12 cellular contexts compared by ENCODE assay signal in the genomic region with DNA sequence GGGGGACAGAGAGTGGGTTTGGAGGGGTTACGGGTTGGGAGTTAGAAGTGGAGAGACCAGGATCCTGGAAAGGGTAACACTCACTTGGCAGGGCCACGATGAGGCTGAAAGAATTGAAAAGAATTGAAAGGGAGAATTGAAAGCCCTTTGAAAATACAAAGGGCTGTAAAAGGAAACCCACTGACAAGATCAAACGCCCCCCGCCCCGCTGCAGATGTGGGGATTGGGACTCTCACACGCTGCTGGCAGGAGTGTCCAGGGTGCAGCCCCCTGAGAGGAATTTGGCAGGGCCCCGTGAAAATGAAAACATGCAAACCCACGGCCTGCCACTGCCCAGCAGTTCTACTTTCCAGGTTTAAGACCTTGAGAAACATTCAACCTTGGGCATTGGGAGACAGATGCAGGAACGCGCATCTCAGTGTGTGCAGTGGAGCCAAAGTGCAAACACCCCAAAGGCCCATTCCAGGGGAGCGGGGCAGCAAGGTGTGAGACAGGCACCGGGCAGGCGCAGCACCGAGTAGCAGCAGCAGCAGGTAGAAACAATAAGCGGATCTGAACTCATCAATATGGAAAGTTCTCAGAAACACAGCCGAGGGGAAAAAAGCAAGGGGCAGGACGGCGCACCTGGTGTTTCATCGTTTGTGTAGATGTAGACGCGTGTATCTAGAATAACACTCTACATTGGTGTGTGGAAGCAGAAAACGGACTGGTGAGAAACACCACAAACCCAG. TPM values are rescaled to one million over a fixed set of nuclear protein-coding genes. Genes with fewer than 3 reads are reported as not detected.
DNase-seq lines count a peak whose midpoint lies in the region; ATAC-seq and TF ChIP-seq lines count a peak whose summit lies in the region.
"Had no signal": no experiment of that assay in that cellular context is flagged by ENCODE, and none has a peak within 500 bp of the region (broad histone marks: within the 10 kb centered on the region; RNA-seq: fewer than 3 reads in every experiment).

No MANE protein-coding gene starts in this region.

- CTCF ChIA-PET in activated CD4-positive, alpha-beta memory T cell treated with anti-CD3 and anti-CD28 coated beads, Interleukin-2, amount 10 ng/mL, durations not matched to agents 7 days and 5 days (lab: Charles Lee): interaction anchor here (0.6 to 1.9 kb wide), 3 partner anchors 8 to 56 kb away, joined by 4 to 14 read pairs (median 4); no protein-coding TSS in a partner anchor

- 79% methylated on average over 22 of the region's 22 CpGs for WGBS in liver

- H3K36me3 ChIP-seq in liver (ENCODE audit: control insufficient read depth in 4 of 4, insufficient read depth in 3 of 4, low read depth in 1 of 4, low read length in 3 of 4): no peaks in the 10 kb centered on the region
- H3K36me3 ChIP-seq: cardiac muscle cell, esophagus squamous epithelium had no signal

- H3K27me3 Mint-ChIP-seq in stimulated activated naive CD8-positive, alpha-beta T cell treated with anti-CD3 and anti-CD28 coated beads, Interleukin-15, Interleukin-2, amounts not matched to agents 100 ng/mL and 50 ng/mL, for 24 hours: no peaks in the 10 kb centered on the region
- H3K27me3 Mint-ChIP-seq in activated CD4-positive, alpha-beta memory T cell treated with anti-CD3 and anti-CD28 coated beads, Interleukin-2, amount 10 ng/mL, durations not matched to agents 7 days and 5 days: no peaks in the 10 kb centered on the region

- peak overlapping the region; percentile 98 for H3K27ac Mint-ChIP-seq in stimulated activated naive CD8-positive, alpha-beta T cell treated with anti-CD3 and anti-CD28 coated beads, Interleukin-15, Interleukin-2, amounts not matched to agents 100 ng/mL and 50 ng/mL, for 24 hours
- H3K27ac Mint-ChIP-seq in activated CD4-positive, alpha-beta memory T cell treated with anti-CD3 and anti-CD28 coated beads, Interleukin-2, amount 10 ng/mL, durations not matched to agents 7 days and 5 days: peak overlapping the region; percentile 99

- TF ChIP-seq RAD21 in liver (IDR thresholded peaks at IDR 0.05): no peak

- no peaks in the 10 kb centered on the region for H3K36me3 Mint-ChIP-seq in stimulated activated naive CD8-positive, alpha-beta T cell treated with anti-CD3 and anti-CD28 coated beads, Interleukin-15, Interleukin-2, amounts not matched to agents 100 ng/mL and 50 ng/mL, for 24 hours (ENCODE audit: low read depth)
- H3K36me3 Mint-ChIP-seq in activated CD4-positive, alpha-beta memory T cell treated with anti-CD3 and anti-CD28 coated beads, Interleukin-2, amount 10 ng/mL, durations not matched to agents 7 days and 5 days (ENCODE audit: low read depth): peaks cover 14% of the 10 kb centered on the region

- H3K9ac ChIP-seq in liver (ENCODE audit: low read depth in 1 of 2, low read length in 2 of 2): peak overlapping the region in 1 of 2 donors; percentile 8

- H3K4me3 ChIP-seq in liver (ENCODE audit: low read depth in 1 of 3, low read length in 3 of 3): no peak overlapping the region
- H3K4me3 ChIP-seq: cardiac muscle cell, esophagus squamous epithelium had no signal

- H3K9me3 Mint-ChIP-seq in stimulated activated naive CD8-positive, alpha-beta T cell treated with anti-CD3 and anti-CD28 coated beads, Interleukin-15, Interleukin-2, amounts not matched to agents 100 ng/mL and 50 ng/mL, for 24 hours: no peaks in the 10 kb centered on the region
- peaks cover 2% of the 10 kb centered on the region for H3K9me3 Mint-ChIP-seq in activated CD4-positive, alpha-beta memory T cell treated with anti-CD3 and anti-CD28 coated beads, Interleukin-2, amount 10 ng/mL, durations not matched to agents 7 days and 5 days

- H3K27me3 ChIP-seq in liver (ENCODE audit: control insufficient read depth in 4 of 4, insufficient read depth in 4 of 4, low read length in 3 of 4): no peaks in the 10 kb centered on the region
- H3K27me3 ChIP-seq: cardiac muscle cell had no signal

- no peak for DNase-seq in stimulated activated naive CD8-positive, alpha-beta T cell treated with anti-CD3 and anti-CD28 coated beads, Interleukin-15, Interleukin-2, amounts not matched to agents 100 U/mL and 50 U/mL, for 24 hours
- DNase-seq in activated CD4-positive, alpha-beta memory T cell treated with anti-CD3 and anti-CD28 coated beads, Interleukin-2, amount 10 ng/mL, durations not matched to agents 7 days and 5 days: peak; percentile 47
- no peak for DNase-seq in head of caudate nucleus
- no peak for DNase-seq in NCI-H1436 treated with DMSO at 0.1 percent for 48 hours (lab: John Stamatoyannopoulos, UW)
- no peak for DNase-seq in DMS153 treated with DMSO at 0.1 percent for 48 hours (lab: John Stamatoyannopoulos, UW; ENCODE audit: unreplicated experiment)
- DNase-seq: esophagus squamous epithelium, NCI-H2029 had no signal

- H3K4me3 Mint-ChIP-seq in stimulated activated naive CD8-positive, alpha-beta T cell treated with anti-CD3 and anti-CD28 coated beads, Interleukin-15, Interleukin-2, amounts not matched to agents 100 ng/mL and 50 ng/mL, for 24 hours: peak overlapping the region; percentile 69
- peak overlapping the region; percentile 64 for H3K4me3 Mint-ChIP-seq in activated CD4-positive, alpha-beta memory T cell treated with anti-CD3 and anti-CD28 coated beads, Interleukin-2, amount 10 ng/mL, durations not matched to agents 7 days and 5 days

- no peak for TF ChIP-seq CTCF in liver (IDR thresholded peaks at IDR 0.05; ENCODE audit: low read depth, low read length, missing input control)

- peaks cover 89% of the 10 kb centered on the region for H3K4me1 Mint-ChIP-seq in stimulated activated naive CD8-positive, alpha-beta T cell treated with anti-CD3 and anti-CD28 coated beads, Interleukin-15, Interleukin-2, amounts not matched to agents 100 ng/mL and 50 ng/mL, for 24 hours (ENCODE audit: low read depth)
- peaks cover 83% of the 10 kb centered on the region for H3K4me1 Mint-ChIP-seq in activated CD4-positive, alpha-beta memory T cell treated with anti-CD3 and anti-CD28 coated beads, Interleukin-2, amount 10 ng/mL, durations not matched to agents 7 days and 5 days

- POLR2A ChIA-PET in activated CD4-positive, alpha-beta memory T cell treated with anti-CD3 and anti-CD28 coated beads, Interleukin-2, amount 10 ng/mL, durations not matched to agents 7 days and 5 days (lab: Charles Lee): interaction anchor here (1.1 to 32.1 kb wide), 3 partner anchors 11 to 21 kb away, joined by 5 to 918 read pairs (median 47); a partner anchor contains a TSS

- intact Hi-C loops in head of caudate nucleus (cut with DNase I): no loop called here

- peak overlapping the region; percentile 90 to 91 for H3K27ac ChIP-seq in liver (ENCODE audit: low read depth in 1 of 2, low read length in 2 of 2)
- H3K27ac ChIP-seq: C4-2B, cardiac muscle cell had no signal

- ATAC-seq in stimulated activated naive CD8-positive, alpha-beta T cell treated with anti-CD3 and anti-CD28 coated beads, Interleukin-15, Interleukin-2, amounts not matched to agents 100 U/mL and 50 U/mL, for 24 hours: no peak
- ATAC-seq in GM21360 (IDR thresholded peaks at IDR 0.05; ENCODE audit: unreplicated experiment): no peak

- peaks cover 9 to 26% (median 15%) of the 10 kb centered on the region in 4 donors for H3K4me1 ChIP-seq in liver (ENCODE audit: control insufficient read depth in 4 of 4, insufficient read depth in 4 of 4, low read length in 3 of 4)

- no peaks in the 10 kb centered on the region for H3K9me3 ChIP-seq in liver (ENCODE audit: control insufficient read depth in 4 of 4, low read length in 3 of 4)
- H3K9me3 ChIP-seq: esophagus squamous epithelium had no signal

TF ChIP-seq in liver, 16 proteins besides CTCF, POLR2A, EP300 and RAD21 (continues in another document):
- TF ChIP-seq NR2F2 (IDR thresholded peaks at IDR 0.05): no peak
- TF ChIP-seq, protein P1, sequence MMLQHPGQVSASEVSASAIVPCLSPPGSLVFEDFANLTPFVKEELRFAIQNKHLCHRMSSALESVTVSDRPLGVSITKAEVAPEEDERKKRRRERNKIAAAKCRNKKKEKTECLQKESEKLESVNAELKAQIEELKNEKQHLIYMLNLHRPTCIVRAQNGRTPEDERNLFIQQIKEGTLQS (IDR thresholded peaks at IDR 0.05): no peak
- TF ChIP-seq, protein P2, sequence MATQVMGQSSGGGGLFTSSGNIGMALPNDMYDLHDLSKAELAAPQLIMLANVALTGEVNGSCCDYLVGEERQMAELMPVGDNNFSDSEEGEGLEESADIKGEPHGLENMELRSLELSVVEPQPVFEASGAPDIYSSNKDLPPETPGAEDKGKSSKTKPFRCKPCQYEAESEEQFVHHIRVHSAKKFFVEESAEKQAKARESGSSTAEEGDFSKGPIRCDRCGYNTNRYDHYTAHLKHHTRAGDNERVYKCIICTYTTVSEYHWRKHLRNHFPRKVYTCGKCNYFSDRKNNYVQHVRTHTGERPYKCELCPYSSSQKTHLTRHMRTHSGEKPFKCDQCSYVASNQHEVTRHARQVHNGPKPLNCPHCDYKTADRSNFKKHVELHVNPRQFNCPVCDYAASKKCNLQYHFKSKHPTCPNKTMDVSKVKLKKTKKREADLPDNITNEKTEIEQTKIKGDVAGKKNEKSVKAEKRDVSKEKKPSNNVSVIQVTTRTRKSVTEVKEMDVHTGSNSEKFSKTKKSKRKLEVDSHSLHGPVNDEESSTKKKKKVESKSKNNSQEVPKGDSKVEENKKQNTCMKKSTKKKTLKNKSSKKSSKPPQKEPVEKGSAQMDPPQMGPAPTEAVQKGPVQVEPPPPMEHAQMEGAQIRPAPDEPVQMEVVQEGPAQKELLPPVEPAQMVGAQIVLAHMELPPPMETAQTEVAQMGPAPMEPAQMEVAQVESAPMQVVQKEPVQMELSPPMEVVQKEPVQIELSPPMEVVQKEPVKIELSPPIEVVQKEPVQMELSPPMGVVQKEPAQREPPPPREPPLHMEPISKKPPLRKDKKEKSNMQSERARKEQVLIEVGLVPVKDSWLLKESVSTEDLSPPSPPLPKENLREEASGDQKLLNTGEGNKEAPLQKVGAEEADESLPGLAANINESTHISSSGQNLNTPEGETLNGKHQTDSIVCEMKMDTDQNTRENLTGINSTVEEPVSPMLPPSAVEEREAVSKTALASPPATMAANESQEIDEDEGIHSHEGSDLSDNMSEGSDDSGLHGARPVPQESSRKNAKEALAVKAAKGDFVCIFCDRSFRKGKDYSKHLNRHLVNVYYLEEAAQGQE (IDR thresholded peaks at IDR 0.05): no peak
- no peak for TF ChIP-seq FOXA2 (IDR thresholded peaks at IDR 0.05)
- TF ChIP-seq RXRA (IDR thresholded peaks at IDR 0.05): no peak
- no peak for TF ChIP-seq HNF4A (conservative IDR thresholded peaks at IDR 0.05)
- no peak for TF ChIP-seq GABPA (IDR thresholded peaks at IDR 0.05 in 1 of 2, conservative IDR thresholded peaks at IDR 0.05 in 1 of 2)
- TF ChIP-seq JUND (IDR thresholded peaks at IDR 0.05): no peak
- TF ChIP-seq YY1 (IDR thresholded peaks at IDR 0.05): no peak
- no peak for TF ChIP-seq SP1 (IDR thresholded peaks at IDR 0.05)
- TF ChIP-seq HNF4G (IDR thresholded peaks at IDR 0.05): no peak
- TF ChIP-seq EGR1 (IDR thresholded peaks at IDR 0.05; ENCODE audit: low read depth in 2 of 2): no peak

RNA-seq across cellular contexts. Expression of a gene that starts 8.3 kb away (rescaled TPM):
- 100 to 1,000 TPM; 434 to 447 TPM for total RNA-seq in activated CD4-positive, alpha-beta memory T cell treated with anti-CD3 and anti-CD28 coated beads, Interleukin-2, amount 10 ng/mL, durations not matched to agents 7 days and 5 days
- total RNA-seq in liver: 10 to 100 TPM; 16.0 to 16.9 TPM
- 10 to 100 TPM in 1 of 2 donors, 1 to 10 TPM in 1; 7.2 to 19.6 TPM for polyA plus RNA-seq in liver
- polyA plus RNA-seq: cardiac muscle cell had no signal

Comparison
In these comparisons a context has a peak if more than half of its experiments do, and no peak if none do; other contexts are left out.
1. RNA of a gene that starts 8.3 kb away (total RNA-seq): 434 to 447 TPM in activated CD4-positive, alpha-beta memory T cell treated with anti-CD3 and anti-CD28 coated beads, Interleukin-2, amount 10 ng/mL, durations not matched to agents 7 days and 5 days; 16.0 to 16.9 TPM in liver; every median in the first group is over 10 times any median in the second.